In the genomic region with DNA sequence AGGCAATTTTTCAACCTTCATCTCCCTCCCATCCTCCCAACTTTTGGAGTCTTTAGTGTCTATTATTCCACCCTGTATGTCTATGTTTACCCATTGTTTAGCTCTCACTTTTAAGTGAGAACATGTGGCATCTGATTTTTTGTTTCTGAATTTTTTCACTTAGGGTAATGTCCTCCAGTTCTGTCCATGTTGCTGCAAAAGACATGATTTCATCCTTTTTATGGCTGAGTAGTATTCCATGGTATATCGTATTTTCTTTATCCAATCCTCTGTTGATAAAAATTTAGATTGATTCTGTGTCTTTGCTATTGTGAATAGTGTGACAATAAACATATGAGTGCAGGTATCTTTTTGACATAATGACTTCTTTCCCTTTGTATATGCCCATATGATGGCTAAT, we compare ENCODE assay signal across 26 cellular contexts. TPM values are rescaled to one million over a fixed set of nuclear protein-coding genes. Genes with fewer than 3 reads are reported as not detected.
"Had no signal": no experiment of that assay in that cellular context is flagged by ENCODE, and none has a peak within 500 bp of the region (broad histone marks: within the 10 kb centered on the region; RNA-seq: fewer than 3 reads in every experiment).

No MANE protein-coding gene starts in this region.

- H3K27me3 Mint-ChIP-seq: progenitor cell of endocrine pancreas; stimulated activated naive CD8-positive, alpha-beta T cell treated with anti-CD3 and anti-CD28 coated beads, Interleukin-15, Interleukin-2, amounts not matched to agents 100 ng/mL and 50 ng/mL, for 24 hours had no signal

- ATAC-seq: psoas muscle; right cardiac atrium; stimulated activated effector memory CD8-positive, alpha-beta T cell treated with anti-CD3 and anti-CD28 coated beads, Interleukin-12 subunit alpha, Interleukin-12 subunit beta, amount 100 ng/mL, for 72 hours had no signal

- H3K27ac ChIP-seq: neural progenitor cell, ovary, parathyroid adenoma, psoas muscle, right lobe of liver, sigmoid colon, stomach, thoracic aorta, thyroid gland, tibial nerve, upper lobe of left lung, vagina had no signal

- H3K4me3 Mint-ChIP-seq: natural killer cell; nephron; neural progenitor cell; stimulated activated effector memory CD8-positive, alpha-beta T cell treated with anti-CD3 and anti-CD28 coated beads, Interleukin-12 subunit alpha, Interleukin-12 subunit beta, amount 100 ng/mL, for 72 hours; stimulated activated naive B cell treated with anti-CD40 and anti-IgM and Interleukin-4, amounts not matched to agents 10 μg/mL and 1 μg/mL and 100 μg/mL, for 72 hours; stimulated activated naive CD8-positive, alpha-beta T cell treated with anti-CD3 and anti-CD28 coated beads, Interleukin-15, Interleukin-2, amounts not matched to agents 100 ng/mL and 50 ng/mL, for 24 hours had no signal

- H3K36me3 ChIP-seq: neural progenitor cell, ovary, sigmoid colon, stomach, thoracic aorta, thyroid gland, tibial nerve, upper lobe of left lung, vagina had no signal

- H3K36me3 Mint-ChIP-seq: neural progenitor cell; stimulated activated effector memory CD8-positive, alpha-beta T cell treated with anti-CD3 and anti-CD28 coated beads, Interleukin-12 subunit alpha, Interleukin-12 subunit beta, amount 100 ng/mL, for 72 hours had no signal

- H3K4me3 ChIP-seq: neural progenitor cell, ovary, psoas muscle, right lobe of liver, sigmoid colon, stomach, thoracic aorta, thyroid gland, tibial nerve, upper lobe of left lung, vagina had no signal

- H3K4me1 Mint-ChIP-seq: natural killer cell; nephron; neural progenitor cell; stimulated activated effector memory CD8-positive, alpha-beta T cell treated with anti-CD3 and anti-CD28 coated beads, Interleukin-12 subunit alpha, Interleukin-12 subunit beta, amount 100 ng/mL, for 72 hours; stimulated activated naive B cell treated with anti-CD40 and anti-IgM and Interleukin-4, amounts not matched to agents 10 μg/mL and 1 μg/mL and 100 μg/mL, for 72 hours had no signal

- H3K4me1 ChIP-seq: neural progenitor cell, parathyroid adenoma, psoas muscle, right lobe of liver, sigmoid colon, stomach, thyroid gland, tibial nerve, upper lobe of left lung, vagina had no signal

- H3K27me3 ChIP-seq: neural progenitor cell, ovary, right lobe of liver, sigmoid colon, stomach, thyroid gland, tibial nerve, upper lobe of left lung, vagina had no signal

- H3K4me2 ChIP-seq: neural progenitor cell had no signal

- DNase-seq: natural killer cell; occipital lobe; ovary; posterior cingulate gyrus; psoas muscle; right cardiac atrium; right lobe of liver; sigmoid colon; small intestine; stimulated activated CD4-positive, alpha-beta T cell treated with anti-CD3 and anti-CD28 coated beads, Interleukin-2, amount 100 ng/mL, for 24 hours; stimulated activated CD4-positive, alpha-beta T cell treated with anti-CD3 and anti-CD28 coated beads, Interleukin-4, amount 100 ng/mL, for 24 hours; stimulated activated naive B cell treated with anti-CD40 and anti-IgM and Interleukin-4, amounts not matched to agents 10 μg/mL and 1 μg/mL and 100 μg/mL, for 72 hours; stimulated activated naive CD4-positive, alpha-beta T cell treated with Interleukin-2 at 50 U/mL for 16 hours; stomach; thyroid gland; upper lobe of left lung had no signal

- H3K9ac ChIP-seq: neural progenitor cell, parathyroid adenoma had no signal

- H3K79me2 ChIP-seq: parathyroid adenoma had no signal

- H3K9me3 ChIP-seq: ovary, psoas muscle, right lobe of liver, sigmoid colon, thoracic aorta, thyroid gland, vagina had no signal

- H3K27ac Mint-ChIP-seq: natural killer cell; nephron; neural progenitor cell; progenitor cell of endocrine pancreas; stimulated activated effector memory CD8-positive, alpha-beta T cell treated with anti-CD3 and anti-CD28 coated beads, Interleukin-12 subunit alpha, Interleukin-12 subunit beta, amount 100 ng/mL, for 72 hours; stimulated activated naive B cell treated with anti-CD40 and anti-IgM and Interleukin-4, amounts not matched to agents 10 μg/mL and 1 μg/mL and 100 μg/mL, for 72 hours; stimulated activated naive CD8-positive, alpha-beta T cell treated with anti-CD3 and anti-CD28 coated beads, Interleukin-15, Interleukin-2, amounts not matched to agents 100 ng/mL and 50 ng/mL, for 24 hours had no signal

- H2AFZ ChIP-seq: neural progenitor cell, parathyroid adenoma had no signal

RNA-seq across cellular contexts. Expression of a gene that starts 48.2 kb away (rescaled TPM):
- polyA plus RNA-seq: neural cell, ovary, right cardiac atrium, stomach had no signal

RNA-seq across cellular contexts. Expression of a gene that starts 59.1 kb away (rescaled TPM):
- polyA plus RNA-seq: right cardiac atrium had no signal
